ENCODE assay signal across 1 cellular context in genomic region chr10:96341219-96342182, GRCh38.
TF ChIP-seq lines count a peak whose summit lies in the region.

No MANE protein-coding gene starts in this region.

TF ChIP-seq in GM12878, 131 proteins besides CTCF, POLR2A, EP300 and RAD21:
- no peak for TF ChIP-seq ZNF687 (IDR thresholded peaks at IDR 0.05)
- 0 out of 2 replicates have a peak, but pooled peaks have one; percentile 27 for TF ChIP-seq ZNF24 (IDR thresholded peaks at IDR 0.05)
- TF ChIP-seq BCL3 (IDR thresholded peaks at IDR 0.05; ENCODE audit: borderline replicate concordance, insufficient read depth, low read depth, low read length, poor library complexity, severe bottlenecking) = peak; percentile 69
- TF ChIP-seq IRF4 (IDR thresholded peaks at IDR 0.05; ENCODE audit: low read depth, low read length) = peak; percentile 70; the same call in 1 of the 2 replicates
- peak; percentile 74 for TF ChIP-seq NFIC (IDR thresholded peaks at IDR 0.05; ENCODE audit: low read depth, low read length)
- TF ChIP-seq CBX3 (IDR thresholded peaks at IDR 0.05; ENCODE audit: borderline replicate concordance, low read depth) = no peak
- peak; percentile 15; the same call in 1 of the 2 replicates for TF ChIP-seq CREM (IDR thresholded peaks at IDR 0.05; ENCODE audit: low read depth)
- TF ChIP-seq GATAD2B (conservative IDR thresholded peaks at IDR 0.05; ENCODE audit: low read depth) = no peak
- peak in 1 of 2 experiments; percentile 80; a peak in 2 of 4 replicates for TF ChIP-seq ETV6 (conservative IDR thresholded peaks at IDR 0.05 in 1 of 2, IDR thresholded peaks at IDR 0.05 in 1 of 2; ENCODE audit: borderline replicate concordance in 1 of 2, low read depth in 1 of 2)
- 0 out of 2 replicates have a peak, but pooled peaks have one; percentile 18 for TF ChIP-seq FOXM1 (IDR thresholded peaks at IDR 0.05; ENCODE audit: low read depth, low read length)
- peak; percentile 61; the same call in 1 of the 2 replicates for TF ChIP-seq ATF2 (IDR thresholded peaks at IDR 0.05; ENCODE audit: low read length)
- 0 out of 2 replicates have a peak, but pooled peaks have one; percentile 13 for TF ChIP-seq CREB1 (IDR thresholded peaks at IDR 0.05; ENCODE audit: low read depth)
- no peak for TF ChIP-seq EGR1 (IDR thresholded peaks at IDR 0.05; ENCODE audit: borderline replicate concordance in 1 of 2, low read depth in 2 of 2, low read length in 2 of 2)
- TF ChIP-seq JUNB (IDR thresholded peaks at IDR 0.05) = peak; percentile 92
- TF ChIP-seq EED (IDR thresholded peaks at IDR 0.05; ENCODE audit: low read depth) = peak; percentile 50; the same call in 1 of the 2 replicates
- TF ChIP-seq RUNX3 (IDR thresholded peaks at IDR 0.05; ENCODE audit: low read length) = peak; percentile 75
